In the genomic region with DNA sequence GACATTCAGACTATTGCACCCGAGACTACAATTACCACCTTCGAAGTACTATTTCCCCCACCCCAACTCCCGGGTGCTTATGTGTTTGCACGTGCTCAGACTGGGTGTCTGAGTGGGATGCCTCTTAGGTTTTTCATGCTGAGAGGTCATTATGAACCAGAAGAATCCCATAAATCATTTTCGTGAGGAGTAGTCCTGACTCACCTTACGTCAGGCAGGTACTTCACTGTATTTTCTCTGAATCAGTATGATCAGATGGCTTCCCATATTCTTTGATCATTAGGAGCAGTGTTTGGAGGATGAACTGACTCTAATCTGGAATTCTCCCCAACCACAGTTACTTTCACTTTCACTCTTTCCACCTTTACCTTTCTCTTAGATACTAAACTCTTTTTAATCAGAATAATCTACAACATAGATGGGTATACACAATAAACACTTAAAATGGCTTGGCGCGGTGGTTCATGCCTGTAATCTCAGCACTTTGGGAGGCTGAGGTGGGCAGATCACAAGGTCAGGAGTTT, we compare ENCODE assay signal across 19 cellular contexts. TPM values are rescaled to one million over a fixed set of nuclear protein-coding genes. Genes with fewer than 3 reads are reported as not detected.
A peak's percentile ranks its signal among the peaks of the same experiment; 100 is the strongest.
DNase-seq lines count a peak whose midpoint lies in the region; ATAC-seq and TF ChIP-seq lines count a peak whose summit lies in the region.
"Had no signal": no experiment of that assay in that cellular context is flagged by ENCODE, and none has a peak within 500 bp of the region (broad histone marks: within the 10 kb centered on the region; RNA-seq: fewer than 3 reads in every experiment).

No MANE protein-coding gene starts in this region.

- CTCF ChIA-PET in CD4-positive, alpha-beta T cell (lab: Charles Lee) = no interaction called here
- CTCF ChIA-PET in T-cell (lab: Charles Lee) = interaction anchor here in 1 of 2 donors (1.8 kb wide), 1 partner anchor 24 kb away, joined by 5 read pairs; no protein-coding TSS in a partner anchor

- no peak for TF ChIP-seq CTCF in CD4-positive, alpha-beta T cell (IDR thresholded peaks at IDR 0.05)

- POLR2A ChIA-PET in CD4-positive, alpha-beta T cell (lab: Charles Lee) = no interaction called here
- POLR2A ChIA-PET in T-cell (lab: Charles Lee) = no interaction called here

- no peak overlapping the region for H3K27ac ChIP-seq in CD4-positive, alpha-beta T cell (ENCODE audit: low read depth, low read length)
- H3K27ac ChIP-seq: left ventricle myocardium inferior, uterus had no signal

- no peaks in the 10 kb centered on the region for H3K36me3 Mint-ChIP-seq in CD4-positive, alpha-beta T cell (ENCODE audit: low read depth)
- H3K36me3 Mint-ChIP-seq in T-cell = no peaks in the 10 kb centered on the region
- H3K36me3 Mint-ChIP-seq in immature natural killer cell = peaks cover 4 to 12% (median 7%) of the 10 kb centered on the region in 3 donors
- H3K36me3 Mint-ChIP-seq: CD14-positive monocyte; IgD-negative memory B cell; stimulated activated memory B cell treated with anti-CD40 and anti-IgM and Interleukin-4, amounts not matched to agents 10 μg/mL and 1 μg/mL and 100 μg/mL, for 72 hours had no signal

- H3K9me3 ChIP-seq in CD4-positive, alpha-beta T cell (ENCODE audit: control insufficient read depth, low read length) = peaks cover 9% of the 10 kb centered on the region
- H3K9me3 ChIP-seq: left ventricle myocardium inferior, uterus had no signal

- peak overlapping the region; percentile 67 for H3K4me3 Mint-ChIP-seq in CD4-positive, alpha-beta T cell
- H3K4me3 Mint-ChIP-seq in T-cell = peak overlapping the region; percentile 68 to 80 (median 75)
- peak overlapping the region in 1 of 5 donors; percentile 59 for H3K4me3 Mint-ChIP-seq in immature natural killer cell
- H3K4me3 Mint-ChIP-seq: nephron; stimulated activated memory B cell treated with anti-CD40 and anti-IgM and Interleukin-4, amounts not matched to agents 10 μg/mL and 1 μg/mL and 100 μg/mL, for 72 hours had no signal

- peaks cover 63% of the 10 kb centered on the region for H3K4me1 Mint-ChIP-seq in CD4-positive, alpha-beta T cell (ENCODE audit: low read depth)
- H3K4me1 Mint-ChIP-seq in T-cell (peaks cover 50 to 58% (median 52%) of the 10 kb centered on the region in 3 donors), immature natural killer cell (peaks cover 24 to 44% of the 10 kb centered on the region in 2 donors)
- H3K4me1 Mint-ChIP-seq: nephron had no signal

- no peaks in the 10 kb centered on the region for H3K27me3 Mint-ChIP-seq in CD4-positive, alpha-beta T cell
- H3K27me3 Mint-ChIP-seq in T-cell (no peaks in the 10 kb centered on the region), immature natural killer cell (ENCODE audit: low read depth in 3 of 3) (peaks cover 0 to under 1% (median 0%) of the 10 kb centered on the region in 3 donors)
- H3K27me3 Mint-ChIP-seq: stimulated activated memory B cell treated with anti-CD40 and anti-IgM and Interleukin-4, amounts not matched to agents 10 μg/mL and 1 μg/mL and 100 μg/mL, for 72 hours had no signal

- ATAC-seq in CD4-positive, alpha-beta T cell (ENCODE audit: poor library complexity) = no peak
- ATAC-seq in T-cell (replicated peaks in 1 of 4) (peak in 1 of 4 experiments; percentile 6), GM21576 (IDR thresholded peaks at IDR 0.05; ENCODE audit: unreplicated experiment) (no peak)
- ATAC-seq: esophagus mucosa; stimulated activated memory B cell treated with anti-CD40 and anti-IgM and Interleukin-4, amounts not matched to agents 10 μg/mL and 1 μg/mL and 100 μg/mL, for 72 hours had no signal

- peak overlapping the region; percentile 81 for H3K27ac Mint-ChIP-seq in CD4-positive, alpha-beta T cell
- peak overlapping the region; percentile 87 to 92 for H3K27ac Mint-ChIP-seq in T-cell
- H3K27ac Mint-ChIP-seq in immature natural killer cell = peak overlapping the region in 4 of 6 donors; percentile 21 to 66 (median 60)
- H3K27ac Mint-ChIP-seq: CD14-positive monocyte; nephron; stimulated activated memory B cell treated with anti-CD40 and anti-IgM and Interleukin-4, amounts not matched to agents 10 μg/mL and 1 μg/mL and 100 μg/mL, for 72 hours had no signal

- intact Hi-C loops in CD4-positive, alpha-beta T cell (cut with DNase I, micrococcal nuclease) = no loop called here

- H3K27me3 ChIP-seq in CD4-positive, alpha-beta T cell (ENCODE audit: control insufficient read depth, insufficient read depth, low read length) = no peaks in the 10 kb centered on the region
- H3K27me3 ChIP-seq: uterus had no signal

- H3K9me3 Mint-ChIP-seq in CD4-positive, alpha-beta T cell = no peaks in the 10 kb centered on the region
- peaks cover 4 to 15% (median 7%) of the 10 kb centered on the region in 3 donors for H3K9me3 Mint-ChIP-seq in T-cell
- H3K9me3 Mint-ChIP-seq in immature natural killer cell = peaks cover 0 to 8% (median 3%) of the 10 kb centered on the region in 6 donors
- H3K9me3 Mint-ChIP-seq: CD14-positive monocyte; nephron; stimulated activated memory B cell treated with anti-CD40 and anti-IgM and Interleukin-4, amounts not matched to agents 10 μg/mL and 1 μg/mL and 100 μg/mL, for 72 hours had no signal

- DNase-seq in CD4-positive, alpha-beta T cell = no peak
- DNase-seq in DMS79 treated with DMSO at 0.1 percent for 48 hours (lab: John Stamatoyannopoulos, UW) (peak; percentile 68), T-cell (no peak), immature natural killer cell (no peak), NCI-H1048 (lab: John Stamatoyannopoulos, UW) (no peak), HCEC 1CT (no peak)
- DNase-seq: activated CD4-positive, alpha-beta T cell treated with anti-CD3 and anti-CD28 coated beads, Interleukin-2, amount 50 U/mL, for 4 hours; left ventricle myocardium inferior; NCI-H1436; NCI-H526; retina; stimulated activated CD4-positive, alpha-beta T cell treated with anti-CD3 and anti-CD28 coated beads, Interleukin-4, amount 100 ng/mL, for 24 hours; uterus had no signal

RNA-seq across cellular contexts. Expression of a gene that starts 38.4 kb away (rescaled TPM):
- 10 to 100 TPM; 77.1 to 83.0 TPM for total RNA-seq in CD4-positive, alpha-beta T cell
- 100 to 1,000 TPM in 2 of 5 donors, 10 to 100 TPM in 3; 79.5 to 141 (median 91.7) TPM for total RNA-seq in T-cell
- 100 to 1,000 TPM in 1 of 3 donors, 10 to 100 TPM in 2; 80.6 to 143 (median 91.7) TPM for polyA plus RNA-seq in immature natural killer cell

RNA-seq across cellular contexts. Expression of a gene that starts 56.0 kb away (rescaled TPM):
- 1 to 10 TPM in 1 of 2 experiments, under 1 TPM in 1; 0.98 to 1.3 TPM for total RNA-seq in CD4-positive, alpha-beta T cell
- 1 to 10 TPM in 1 of 5 donors, under 1 TPM in 4; 0.39 to 1.3 (median 0.73) TPM for total RNA-seq in T-cell
- polyA plus RNA-seq in immature natural killer cell = not detected
- polyA plus RNA-seq: CD14-positive monocyte had no signal
